21 cellular contexts compared by ENCODE assay signal in genomic region chr18:497688-498087, GRCh38. TPM values are rescaled to one million over a fixed set of nuclear protein-coding genes. Genes with fewer than 3 reads are reported as not detected.
"Had no signal": no experiment of that assay in that cellular context is flagged by ENCODE, and none has a peak within 500 bp of the region (broad histone marks: within the 10 kb centered on the region; RNA-seq: fewer than 3 reads in every experiment).

No MANE protein-coding gene starts in this region.

- H3K4me1 Mint-ChIP-seq: stimulated activated memory B cell treated with anti-CD40 and anti-IgM and Interleukin-4, amounts not matched to agents 10 μg/mL and 1 μg/mL and 100 μg/mL, for 72 hours had no signal

- H3K27ac ChIP-seq: left ventricle myocardium inferior, stomach, suprapubic skin, transverse colon had no signal

- H3K27ac Mint-ChIP-seq: activated CD4-positive, alpha-beta memory T cell treated with anti-CD3 and anti-CD28 coated beads, Interleukin-2, amount 10 ng/mL, durations not matched to agents 7 days and 5 days; activated CD8-positive, alpha-beta memory T cell treated with anti-CD3 and anti-CD28 coated beads, Interleukin-2, amount 10 ng/mL, durations not matched to agents 7 days and 5 days; activated naive CD4-positive, alpha-beta T cell treated with anti-CD3 and anti-CD28 coated beads, Interleukin-2, amount 50 U/mL, for 72 hours; dendritic cell treated with granulocyte-macrophage colony-stimulating factor and Interleukin-4, amounts not matched to agents 40 ng/mL and 50 ng/mL, for 4 days; natural killer cell treated with Interleukin-12 subunit alpha and Interleukin-12 subunit beta and Interleukin-15 and Interleukin-18, amount 100 ng/mL, for 72 hours; stimulated activated memory B cell treated with anti-CD40 and anti-IgM and Interleukin-4, amounts not matched to agents 10 μg/mL and 1 μg/mL and 100 μg/mL, for 72 hours; T-helper 17 cell had no signal

- H3K4me3 Mint-ChIP-seq: activated CD4-positive, alpha-beta memory T cell treated with anti-CD3 and anti-CD28 coated beads, Interleukin-2, amount 10 ng/mL, durations not matched to agents 7 days and 5 days; activated CD8-positive, alpha-beta memory T cell treated with anti-CD3 and anti-CD28 coated beads, Interleukin-2, amount 10 ng/mL, durations not matched to agents 7 days and 5 days; dendritic cell treated with granulocyte-macrophage colony-stimulating factor and Interleukin-4, amounts not matched to agents 40 ng/mL and 50 ng/mL, for 4 days; natural killer cell treated with Interleukin-12 subunit alpha and Interleukin-12 subunit beta and Interleukin-15 and Interleukin-18, amount 100 ng/mL, for 72 hours; stimulated activated memory B cell treated with anti-CD40 and anti-IgM and Interleukin-4, amounts not matched to agents 10 μg/mL and 1 μg/mL and 100 μg/mL, for 72 hours; T-helper 17 cell had no signal

- H3K9me3 ChIP-seq: gastroesophageal sphincter, left ventricle myocardium inferior, stomach, suprapubic skin, transverse colon, uterus had no signal

- DNase-seq: activated CD4-positive, alpha-beta T cell treated with anti-CD3 and anti-CD28 coated beads for 4 hours; activated CD4-positive, CD25-positive, alpha-beta regulatory T cell; activated CD8-positive, alpha-beta memory T cell treated with anti-CD3 and anti-CD28 coated beads, Interleukin-2, amount 10 ng/mL, durations not matched to agents 7 days and 5 days; activated gamma-delta T cell treated with Interleukin-2 at 50 U/mL for 16 hours; aorta; effector CD4-positive, alpha-beta T cell; left ventricle myocardium inferior; occipital lobe; T-helper 17 cell; transverse colon; uterus had no signal

- H3K27me3 ChIP-seq: uterus had no signal

- H3K9me3 Mint-ChIP-seq: activated CD4-positive, alpha-beta memory T cell treated with anti-CD3 and anti-CD28 coated beads, Interleukin-2, amount 10 ng/mL, durations not matched to agents 7 days and 5 days; activated naive CD4-positive, alpha-beta T cell treated with anti-CD3 and anti-CD28 coated beads, Interleukin-2, amount 50 U/mL, for 72 hours; dendritic cell treated with granulocyte-macrophage colony-stimulating factor and Interleukin-4, amounts not matched to agents 40 ng/mL and 50 ng/mL, for 4 days; natural killer cell treated with Interleukin-12 subunit alpha and Interleukin-12 subunit beta and Interleukin-15 and Interleukin-18, amount 100 ng/mL, for 72 hours; stimulated activated memory B cell treated with anti-CD40 and anti-IgM and Interleukin-4, amounts not matched to agents 10 μg/mL and 1 μg/mL and 100 μg/mL, for 72 hours had no signal

- H3K36me3 Mint-ChIP-seq: activated CD8-positive, alpha-beta memory T cell treated with anti-CD3 and anti-CD28 coated beads, Interleukin-2, amount 10 ng/mL, durations not matched to agents 7 days and 5 days; brain; natural killer cell treated with Interleukin-12 subunit alpha and Interleukin-12 subunit beta and Interleukin-15 and Interleukin-18, amount 100 ng/mL, for 72 hours; stimulated activated memory B cell treated with anti-CD40 and anti-IgM and Interleukin-4, amounts not matched to agents 10 μg/mL and 1 μg/mL and 100 μg/mL, for 72 hours had no signal

- ATAC-seq: activated CD8-positive, alpha-beta memory T cell treated with anti-CD3 and anti-CD28 coated beads, Interleukin-2, amount 10 ng/mL, durations not matched to agents 7 days and 5 days; gastroesophageal sphincter; natural killer cell treated with Interleukin-12 subunit alpha and Interleukin-12 subunit beta and Interleukin-15 and Interleukin-18, amount 100 ng/mL, for 72 hours; sciatic nerve; stimulated activated memory B cell treated with anti-CD40 and anti-IgM and Interleukin-4, amounts not matched to agents 10 μg/mL and 1 μg/mL and 100 μg/mL, for 72 hours; T-helper 17 cell had no signal

- H3K36me3 ChIP-seq: gastroesophageal sphincter, left ventricle myocardium inferior, stomach, suprapubic skin, transverse colon, uterus had no signal

- H3K4me3 ChIP-seq: gastroesophageal sphincter, left ventricle myocardium inferior, stomach, suprapubic skin, transverse colon, uterus had no signal

RNA-seq across cellular contexts. Expression of gene COLEC12, which starts 2.8 kb away (rescaled TPM):
- total RNA-seq: activated CD4-positive, alpha-beta memory T cell treated with anti-CD3 and anti-CD28 coated beads, Interleukin-2, amount 10 ng/mL, durations not matched to agents 7 days and 5 days; activated CD8-positive, alpha-beta memory T cell treated with anti-CD3 and anti-CD28 coated beads, Interleukin-2, amount 10 ng/mL, durations not matched to agents 7 days and 5 days; activated naive CD4-positive, alpha-beta T cell treated with anti-CD3 and anti-CD28 coated beads, Interleukin-2, amount 50 U/mL, for 72 hours; natural killer cell treated with Interleukin-12 subunit alpha and Interleukin-12 subunit beta and Interleukin-15 and Interleukin-18, amount 100 ng/mL, for 72 hours; T-helper 17 cell had no signal
